In the genomic region with DNA sequence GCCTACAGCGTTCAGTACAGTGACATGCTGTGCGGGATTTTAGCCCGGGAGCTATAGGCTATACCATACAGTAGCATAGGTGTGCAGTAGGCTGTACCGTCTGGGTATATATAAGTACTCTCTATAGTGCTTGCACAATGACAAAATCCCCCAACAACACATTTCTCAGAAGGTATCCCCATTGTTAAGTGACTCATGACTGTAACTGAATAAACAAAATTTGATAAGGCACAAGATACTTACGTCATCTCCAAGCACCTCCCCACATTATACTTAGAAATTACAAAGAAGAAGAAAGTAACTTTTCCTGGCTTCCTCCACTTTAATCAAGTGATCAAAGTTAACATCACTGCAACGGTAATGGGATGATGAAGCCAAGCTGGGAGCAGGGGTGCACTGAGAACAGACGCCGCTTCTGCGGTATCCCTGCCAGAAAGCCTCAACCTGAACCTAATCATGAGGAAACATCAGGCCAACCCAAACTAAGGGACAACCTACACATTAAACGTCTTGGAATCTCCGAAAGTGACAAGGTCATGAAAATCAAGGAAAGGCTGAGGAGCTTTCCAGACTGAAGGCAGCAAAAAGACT, we compare ENCODE assay signal across 13 cellular contexts. TPM values are rescaled to one million over a fixed set of nuclear protein-coding genes. Genes with fewer than 3 reads are reported as not detected.
A peak's percentile ranks its signal among the peaks of the same experiment; 100 is the strongest.
DNase-seq lines count a peak whose midpoint lies in the region; TF ChIP-seq lines count a peak whose summit lies in the region.
"Had no signal": no experiment of that assay in that cellular context is flagged by ENCODE, and none has a peak within 500 bp of the region (broad histone marks: within the 10 kb centered on the region; RNA-seq: fewer than 3 reads in every experiment).

No MANE protein-coding gene starts in this region.

- no peak overlapping the region for H3K27ac Mint-ChIP-seq in activated CD4-positive, alpha-beta T cell treated with anti-CD3 and anti-CD28 coated beads, Interleukin-2, amount 10 ng/mL, durations not matched to agents 24 days and 14 days
- H3K27ac Mint-ChIP-seq: activated CD4-positive, alpha-beta memory T cell treated with anti-CD3 and anti-CD28 coated beads, Interleukin-2, amount 10 ng/mL, durations not matched to agents 7 days and 5 days; B cell had no signal

- no peak overlapping the region for H3K4me3 ChIP-seq in AG10803 (ENCODE audit: low read length)
- H3K4me3 ChIP-seq in coronary artery, result no peak overlapping the region
- H3K4me3 ChIP-seq: cardiac muscle cell, upper lobe of left lung had no signal

- H3K27me3 Mint-ChIP-seq in activated CD4-positive, alpha-beta T cell treated with anti-CD3 and anti-CD28 coated beads, Interleukin-2, amount 10 ng/mL, durations not matched to agents 24 days and 14 days, result peaks cover 2% of the 10 kb centered on the region

- H3K27ac ChIP-seq in coronary artery, result peak overlapping the region; percentile 15 to 91
- H3K27ac ChIP-seq: cardiac muscle cell, epithelial cell of prostate had no signal

- TF ChIP-seq CTCF in AG10803 (conservative IDR thresholded peaks at IDR 0.05; ENCODE audit: low read length) (no peak), coronary artery (IDR thresholded peaks at IDR 0.05) (no peak)

- intact Hi-C loops in posterior vena cava (cut with DNase I), result loop anchor here in 1 of 2 donors (5.0 kb wide), 1 partner anchor 106 kb away; no protein-coding TSS in a partner anchor
- intact Hi-C loops in activated CD4-positive, alpha-beta T cell treated with anti-CD3 and anti-CD28 coated beads, Interleukin-2, amount 10 ng/mL, durations not matched to agents 24 days and 14 days (cut with micrococcal nuclease), result loop anchor here (1.0 kb wide), 1 partner anchor 208 kb away; no protein-coding TSS in a partner anchor

- no peak overlapping the region for H3K4me3 Mint-ChIP-seq in activated CD4-positive, alpha-beta T cell treated with anti-CD3 and anti-CD28 coated beads, Interleukin-2, amount 10 ng/mL, durations not matched to agents 24 days and 14 days
- H3K4me3 Mint-ChIP-seq: activated CD4-positive, alpha-beta memory T cell treated with anti-CD3 and anti-CD28 coated beads, Interleukin-2, amount 10 ng/mL, durations not matched to agents 7 days and 5 days; B cell had no signal

- no peaks in the 10 kb centered on the region for H3K9me3 Mint-ChIP-seq in activated CD4-positive, alpha-beta T cell treated with anti-CD3 and anti-CD28 coated beads, Interleukin-2, amount 10 ng/mL, durations not matched to agents 24 days and 14 days
- H3K9me3 Mint-ChIP-seq: activated CD4-positive, alpha-beta memory T cell treated with anti-CD3 and anti-CD28 coated beads, Interleukin-2, amount 10 ng/mL, durations not matched to agents 7 days and 5 days had no signal

- DNase-seq in AG10803 (ENCODE audit: low read depth), result peak; percentile 48
- peak; percentile 32 for DNase-seq in MV-4-11 (lab: John Stamatoyannopoulos, UW)
- no peak for DNase-seq in coronary artery (ENCODE audit: low spot score)
- peak; percentile 41 for DNase-seq in posterior vena cava (ENCODE audit: low spot score)
- DNase-seq in activated CD4-positive, alpha-beta T cell treated with anti-CD3 and anti-CD28 coated beads, Interleukin-2, amount 10 ng/mL, durations not matched to agents 24 days and 14 days, result no peak
- DNase-seq in NCI-H524 (lab: John Stamatoyannopoulos, UW), result no peak
- DNase-seq in activated T-cell treated with anti-CD3 and anti-CD28 coated beads, Interleukin-2, amount 50 U/mL, for 48 hours, result no peak
- DNase-seq in GOT3 (lab: John Stamatoyannopoulos, UW), result no peak

- peaks cover 8% of the 10 kb centered on the region for H3K4me1 Mint-ChIP-seq in activated CD4-positive, alpha-beta T cell treated with anti-CD3 and anti-CD28 coated beads, Interleukin-2, amount 10 ng/mL, durations not matched to agents 24 days and 14 days
- H3K4me1 Mint-ChIP-seq: activated CD4-positive, alpha-beta memory T cell treated with anti-CD3 and anti-CD28 coated beads, Interleukin-2, amount 10 ng/mL, durations not matched to agents 7 days and 5 days; B cell had no signal

- no peaks in the 10 kb centered on the region for H3K36me3 Mint-ChIP-seq in activated CD4-positive, alpha-beta T cell treated with anti-CD3 and anti-CD28 coated beads, Interleukin-2, amount 10 ng/mL, durations not matched to agents 24 days and 14 days (ENCODE audit: low read depth)

RNA-seq across cellular contexts. Expression of gene TNS1, which starts 9.6 kb away (rescaled TPM):
- total RNA-seq in posterior vena cava, result 1,000 to 10,000 TPM; 1,255 to 1,508 TPM
- total RNA-seq in activated CD4-positive, alpha-beta T cell treated with anti-CD3 and anti-CD28 coated beads, Interleukin-2, amount 10 ng/mL, durations not matched to agents 24 days and 14 days, result 0.70 and 1.3 TPM in 2 replicates

Comparison
In these comparisons a context has a peak if more than half of its experiments do, and no peak if none do; other contexts are left out.
1. DNase-seq: peak in AG10803 (single experiment), MV-4-11 (single experiment) and posterior vena cava (single experiment); none in coronary artery (single experiment), activated CD4-positive, alpha-beta T cell treated with anti-CD3 and anti-CD28 coated beads, Interleukin-2, amount 10 ng/mL, durations not matched to agents 24 days and 14 days (single experiment), NCI-H524 (0 of 2), activated T-cell treated with anti-CD3 and anti-CD28 coated beads, Interleukin-2, amount 50 U/mL, for 48 hours (0 of 2) and GOT3 (single experiment).
2. RNA of gene TNS1, which starts 9.6 kb away (total RNA-seq): 1,255 to 1,508 TPM in posterior vena cava; 0.70 to 1.3 TPM in activated CD4-positive, alpha-beta T cell treated with anti-CD3 and anti-CD28 coated beads, Interleukin-2, amount 10 ng/mL, durations not matched to agents 24 days and 14 days; every median in the first group is over 100 times any median in the second.